Comparison of ENCODE assay signal across 27 cellular contexts in genomic region chr19:35399948-35400772, GRCh38. TPM values are rescaled to one million over a fixed set of nuclear protein-coding genes. Genes with fewer than 3 reads are reported as not detected.
"Had no signal": no experiment of that assay in that cellular context is flagged by ENCODE, and none has a peak within 500 bp of the region (broad histone marks: within the 10 kb centered on the region; RNA-seq: fewer than 3 reads in every experiment).

No MANE protein-coding gene starts in this region.

- DNase-seq: activated B cell treated with CpG ODN at 0.5 μM for 24 hours; activated CD4-positive, alpha-beta T cell treated with anti-CD3 and anti-CD28 coated beads for 1 hour; activated CD4-positive, alpha-beta T cell treated with anti-CD3 and anti-CD28 coated beads, Interleukin-2, amount 10 ng/mL, durations not matched to agents 24 days and 14 days; activated CD4-positive, alpha-beta T cell treated with anti-CD3 and anti-CD28 coated beads, Interleukin-2, amount 50 U/mL, for 48 hours; activated CD8-positive, alpha-beta memory T cell treated with anti-CD3 and anti-CD28 coated beads, Interleukin-2, amount 10 ng/mL, durations not matched to agents 7 days and 5 days; activated effector memory CD4-positive, alpha-beta T cell treated with anti-CD3 and anti-CD28 coated beads, Interleukin-2, amount 50 U/mL, for 16 hours; activated naive CD4-positive, alpha-beta T cell treated with anti-CD3 and anti-CD28 coated beads, Interleukin-2, amount 10 ng/mL, durations not matched to agents 7 days and 5 days; activated T-cell treated with anti-CD3 and anti-CD28 coated beads, Interleukin-2, amount 50 U/mL, for 24 hours; aorta; caudate nucleus; MG63; MV-4-11; NCI-H1092 treated with DMSO at 0.1 percent for 48 hours; NCI-H1417 treated with DMSO at 0.1 percent for 48 hours; NCI-H1694; NCI-H2029; NCI-H510A treated with DMSO at 0.1 percent for 48 hours; SHP77; SW 1271; T-helper 9 cell had no signal

- H3K4me3 Mint-ChIP-seq: activated B cell treated with CpG ODN at 0.5 μM for 24 hours; activated CD4-positive, alpha-beta T cell treated with anti-CD3 and anti-CD28 coated beads, Interleukin-2, amount 10 ng/mL, durations not matched to agents 24 days and 14 days; activated CD8-positive, alpha-beta memory T cell treated with anti-CD3 and anti-CD28 coated beads, Interleukin-2, amount 10 ng/mL, durations not matched to agents 7 days and 5 days; activated naive CD4-positive, alpha-beta T cell treated with anti-CD3 and anti-CD28 coated beads, Interleukin-2, amount 10 ng/mL, durations not matched to agents 7 days and 5 days; activated T-cell treated with anti-CD3 and anti-CD28 coated beads, Interleukin-2, amount 50 U/mL, for 24 hours; activated T-helper 1 cell treated with anti-CD3 and anti-CD28 coated beads, Interleukin-12 subunit alpha, Interleukin-12 subunit beta, Interleukin-2, Interleukin-4 antibody, amounts not matched to agents 30 ng/mL and 10 ng/mL and 1 ng/mL, durations not matched to agents 14 hours and 24 hours and 36 hours had no signal

- H3K36me3 Mint-ChIP-seq: activated naive CD4-positive, alpha-beta T cell treated with anti-CD3 and anti-CD28 coated beads, Interleukin-2, amount 10 ng/mL, durations not matched to agents 7 days and 5 days had no signal

- H3K4me1 Mint-ChIP-seq: activated naive CD4-positive, alpha-beta T cell treated with anti-CD3 and anti-CD28 coated beads, Interleukin-2, amount 10 ng/mL, durations not matched to agents 7 days and 5 days had no signal

- H3K27ac Mint-ChIP-seq: activated B cell treated with CpG ODN at 0.5 μM for 24 hours; activated CD8-positive, alpha-beta memory T cell treated with anti-CD3 and anti-CD28 coated beads, Interleukin-2, amount 10 ng/mL, durations not matched to agents 7 days and 5 days; activated naive CD4-positive, alpha-beta T cell treated with anti-CD3 and anti-CD28 coated beads, Interleukin-2, amount 10 ng/mL, durations not matched to agents 7 days and 5 days; activated T-cell treated with anti-CD3 and anti-CD28 coated beads, Interleukin-2, amount 50 U/mL, for 24 hours; activated T-helper 1 cell treated with anti-CD3 and anti-CD28 coated beads, Interleukin-12 subunit alpha, Interleukin-12 subunit beta, Interleukin-2, Interleukin-4 antibody, amounts not matched to agents 30 ng/mL and 10 ng/mL and 1 ng/mL, durations not matched to agents 14 hours and 24 hours and 36 hours had no signal

- H3K36me3 ChIP-seq: breast epithelium, MG63, Peyer's patch, SJSA1 had no signal

- H3K27me3 ChIP-seq: breast epithelium, Peyer's patch, SJSA1 had no signal

- H3K9me3 ChIP-seq: breast epithelium, MG63, Peyer's patch, SJSA1 had no signal

- H3K4me3 ChIP-seq: breast epithelium, MG63, Peyer's patch, SJSA1 had no signal

- H3K27ac ChIP-seq: breast epithelium, Peyer's patch, RWPE1, SJSA1 had no signal

- H3K4me1 ChIP-seq: breast epithelium had no signal

- H3K9me3 Mint-ChIP-seq: activated B cell treated with CpG ODN at 0.5 μM for 24 hours; activated CD4-positive, alpha-beta T cell treated with anti-CD3 and anti-CD28 coated beads, Interleukin-2, amount 10 ng/mL, durations not matched to agents 24 days and 14 days; activated naive CD4-positive, alpha-beta T cell treated with anti-CD3 and anti-CD28 coated beads, Interleukin-2, amount 10 ng/mL, durations not matched to agents 7 days and 5 days; activated T-cell treated with anti-CD3 and anti-CD28 coated beads, Interleukin-2, amount 50 U/mL, for 24 hours; activated T-helper 1 cell treated with anti-CD3 and anti-CD28 coated beads, Interleukin-12 subunit alpha, Interleukin-12 subunit beta, Interleukin-2, Interleukin-4 antibody, amounts not matched to agents 30 ng/mL and 10 ng/mL and 1 ng/mL, durations not matched to agents 14 hours and 24 hours and 36 hours had no signal

- ATAC-seq: activated CD8-positive, alpha-beta memory T cell treated with anti-CD3 and anti-CD28 coated beads, Interleukin-2, amount 10 ng/mL, durations not matched to agents 7 days and 5 days; SK-N-SH treated with all-trans-retinoic acid at 6 μM for 48 hours had no signal

- H3K27me3 Mint-ChIP-seq: activated B cell treated with CpG ODN at 0.5 μM for 24 hours; activated CD4-positive, alpha-beta T cell treated with anti-CD3 and anti-CD28 coated beads, Interleukin-2, amount 10 ng/mL, durations not matched to agents 24 days and 14 days had no signal

RNA-seq across cellular contexts. Expression of gene GPR42, which starts 29.3 kb away (rescaled TPM):
- total RNA-seq: activated B cell treated with CpG ODN at 0.5 μM for 24 hours; activated T-helper 1 cell treated with anti-CD3 and anti-CD28 coated beads, Interleukin-12 subunit alpha, Interleukin-12 subunit beta, Interleukin-2, Interleukin-4 antibody, amounts not matched to agents 30 ng/mL and 10 ng/mL and 1 ng/mL, durations not matched to agents 14 hours and 24 hours and 36 hours; aorta; SJSA1 had no signal
- polyA plus RNA-seq: aorta had no signal

RNA-seq across cellular contexts. Expression of gene FFAR3, which starts 41.9 kb away (rescaled TPM):
- total RNA-seq: activated CD8-positive, alpha-beta memory T cell treated with anti-CD3 and anti-CD28 coated beads, Interleukin-2, amount 10 ng/mL, durations not matched to agents 7 days and 5 days; SJSA1 had no signal
- polyA plus RNA-seq: aorta had no signal

RNA-seq across cellular contexts. Expression of gene FFAR2, which starts 47.9 kb away (rescaled TPM):
- total RNA-seq: activated B cell treated with CpG ODN at 0.5 μM for 24 hours; activated CD4-positive, alpha-beta T cell treated with anti-CD3 and anti-CD28 coated beads, Interleukin-2, amount 10 ng/mL, durations not matched to agents 24 days and 14 days; activated CD8-positive, alpha-beta memory T cell treated with anti-CD3 and anti-CD28 coated beads, Interleukin-2, amount 10 ng/mL, durations not matched to agents 7 days and 5 days; activated T-helper 1 cell treated with anti-CD3 and anti-CD28 coated beads, Interleukin-12 subunit alpha, Interleukin-12 subunit beta, Interleukin-2, Interleukin-4 antibody, amounts not matched to agents 30 ng/mL and 10 ng/mL and 1 ng/mL, durations not matched to agents 14 hours and 24 hours and 36 hours; SJSA1; T-helper 1 cell treated with Interleukin-12 subunit alpha and Interleukin-12 subunit beta and Interleukin-4 antibody, amounts not matched to agents 30 ng/mL and 1 ng/mL, for 36 hours had no signal

RNA-seq across cellular contexts. Expression of gene FFAR1, which starts 52.5 kb away (rescaled TPM):
- total RNA-seq: activated CD8-positive, alpha-beta memory T cell treated with anti-CD3 and anti-CD28 coated beads, Interleukin-2, amount 10 ng/mL, durations not matched to agents 7 days and 5 days; aorta; breast epithelium; SJSA1 had no signal
- polyA plus RNA-seq: aorta had no signal
